In the genomic region with DNA sequence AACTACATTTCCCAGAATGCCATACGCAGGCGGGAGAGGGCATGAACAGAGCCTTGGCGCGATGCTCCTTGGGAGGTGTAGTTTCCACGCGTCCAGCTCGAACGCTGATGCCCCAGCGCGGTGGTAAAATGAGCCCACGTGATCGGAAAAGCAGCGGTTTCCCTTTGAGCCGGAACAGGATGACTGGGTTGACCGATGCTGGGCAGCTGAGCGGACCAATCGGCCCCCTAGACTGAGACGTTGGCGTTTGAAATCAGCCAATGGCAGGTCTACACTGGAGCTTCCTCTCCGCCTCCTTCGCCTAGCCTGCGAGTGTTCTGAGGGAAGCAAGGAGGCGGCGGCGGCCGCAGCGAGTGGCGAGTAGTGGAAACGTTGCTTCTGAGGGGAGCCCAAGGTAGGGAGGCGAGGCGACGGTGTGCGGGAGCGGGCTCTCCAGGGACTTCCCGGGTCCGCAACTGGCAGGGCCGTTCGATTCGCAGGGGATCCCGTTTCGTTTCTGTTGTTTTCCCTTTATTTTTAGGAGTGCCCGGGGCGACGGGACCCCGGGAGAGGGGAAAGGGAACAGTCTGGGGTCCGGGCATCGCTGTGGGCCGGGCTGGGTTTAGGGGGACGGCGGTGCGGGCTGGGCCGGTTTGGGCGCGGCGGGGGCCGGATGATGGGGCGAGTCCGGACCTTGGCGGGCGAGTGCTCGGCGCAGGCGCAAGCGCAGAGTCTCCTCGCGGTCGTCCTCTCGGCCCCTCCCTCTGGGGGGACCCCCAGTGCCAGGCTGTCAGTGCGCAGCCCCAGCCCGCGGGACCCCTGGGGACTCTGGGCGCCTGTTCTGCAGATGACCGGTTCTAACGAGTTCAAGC, we compare ENCODE assay signal across 8 cellular contexts. TPM values are rescaled to one million over a fixed set of nuclear protein-coding genes. Genes with fewer than 3 reads are reported as not detected.
A peak's percentile ranks its signal among the peaks of the same experiment; 100 is the strongest.
DNase-seq lines count a peak whose midpoint lies in the region; ATAC-seq and TF ChIP-seq lines count a peak whose summit lies in the region.

A gene with protein sequence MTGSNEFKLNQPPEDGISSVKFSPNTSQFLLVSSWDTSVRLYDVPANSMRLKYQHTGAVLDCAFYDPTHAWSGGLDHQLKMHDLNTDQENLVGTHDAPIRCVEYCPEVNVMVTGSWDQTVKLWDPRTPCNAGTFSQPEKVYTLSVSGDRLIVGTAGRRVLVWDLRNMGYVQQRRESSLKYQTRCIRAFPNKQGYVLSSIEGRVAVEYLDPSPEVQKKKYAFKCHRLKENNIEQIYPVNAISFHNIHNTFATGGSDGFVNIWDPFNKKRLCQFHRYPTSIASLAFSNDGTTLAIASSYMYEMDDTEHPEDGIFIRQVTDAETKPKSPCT (plus strand): TSS at position 311 of the 851 bp plus-strand sequence. CDS start 516 bp downstream, at position 827.

- peaks cover 31% of the 10 kb centered on the region for H3K27me3 Mint-ChIP-seq in WTC11 (ENCODE audit: low read depth)

- H3K36me3 ChIP-seq in smooth muscle cell (ENCODE audit: low read depth), result peaks cover 8% of the 10 kb centered on the region

- CTCF ChIA-PET in AG04450 (lab: Charles Lee) (interaction anchor here (0.7 to 2.3 kb wide), 7 partner anchors 9 to 1249 kb away, joined by 3 to 6 read pairs (median 3); no protein-coding TSS in a partner anchor), WTC11 (lab: Charles Lee) (interaction anchor here (0.6 to 6.1 kb wide), 20 partner anchors 9 to 419 kb away, joined by 3 to 43 read pairs (median 3); no protein-coding TSS in a partner anchor)

- H3K4me3 ChIP-seq in AG04450 (ENCODE audit: low read depth, low read length) (peak within 1 kb of the TSS; percentile 99), cardiac fibroblast (replicated peaks in 1 of 2; ENCODE audit: low read depth in 2 of 2, low read length in 2 of 2) (peak within 1 kb of the TSS; percentile 96 to 98), smooth muscle cell (peak within 1 kb of the TSS; percentile 97)

- H3F3A ChIP-seq in smooth muscle cell (ENCODE audit: low read depth), result no peaks in the 10 kb centered on the region

- H3K9me3 ChIP-seq in AG04450 (ENCODE audit: control insufficient read depth, insufficient read depth, low read length), result peaks cover 6% of the 10 kb centered on the region; the same call in 1 of the 2 replicates
- no peaks in the 10 kb centered on the region for H3K9me3 ChIP-seq in smooth muscle cell (replicated peaks; ENCODE audit: low read depth)

- ATAC-seq in GM18909 (IDR thresholded peaks at IDR 0.05; ENCODE audit: poor library complexity, unreplicated experiment) (peak; percentile 90), HG03175 (IDR thresholded peaks at IDR 0.05; ENCODE audit: unreplicated experiment) (peak; percentile 95), WTC11 (peak; percentile 88)

- H3K4me2 ChIP-seq in smooth muscle cell, result peak within 1 kb of the TSS; percentile 87

- POLR2A ChIA-PET in AG04450 (lab: Yijun Ruan, JAX), result interaction anchor here (0.6 to 1.4 kb wide), 3 partner anchors 15 to 780 kb away, joined by 4 read pairs; a partner anchor contains a TSS
- POLR2A ChIA-PET in WTC11 (lab: Charles Lee), result interaction anchor here (0.5 to 1.1 kb wide), 7 partner anchors 9 to 1792 kb away, joined by 3 to 10 read pairs (median 4); no protein-coding TSS in a partner anchor

- H3K9ac ChIP-seq in smooth muscle cell (ENCODE audit: low read depth), result peak within 1 kb of the TSS; percentile 85

- peak within 1 kb of the TSS; percentile 99 for H3K27ac Mint-ChIP-seq in WTC11

- peaks cover 45% of the 10 kb centered on the region for H4K20me1 ChIP-seq in smooth muscle cell (ENCODE audit: low read depth)

- peak within 1 kb of the TSS; percentile 84 for H3K27ac ChIP-seq in AG04450 (ENCODE audit: low read depth, low read length)
- peak within 1 kb of the TSS; percentile 64 for H3K27ac ChIP-seq in smooth muscle cell (ENCODE audit: low read depth)

- TF ChIP-seq CTCF in AG04450 (IDR thresholded peaks at IDR 0.05; ENCODE audit: low read depth, low read length) (peak; percentile 19), WTC11 (IDR thresholded peaks at IDR 0.05) (no peak), cardiac fibroblast (IDR thresholded peaks at IDR 0.05; ENCODE audit: low read depth, low read length) (peak; percentile 21), smooth muscle cell (IDR thresholded peaks at IDR 0.05; ENCODE audit: borderline replicate concordance, insufficient read depth, poor library complexity, severe bottlenecking) (no peak)

- peaks cover 43% of the 10 kb centered on the region for H3K36me3 Mint-ChIP-seq in WTC11

- H3K4me1 Mint-ChIP-seq in WTC11, result peaks cover 75% of the 10 kb centered on the region

- peaks cover 32% of the 10 kb centered on the region for H3K4me1 ChIP-seq in smooth muscle cell (ENCODE audit: low read depth)

- H3K27me3 ChIP-seq in AG04450 (ENCODE audit: control insufficient read depth, insufficient read depth, low read length), result peaks cover 33% of the 10 kb centered on the region
- peaks cover 41% of the 10 kb centered on the region for H3K27me3 ChIP-seq in smooth muscle cell (ENCODE audit: low read depth)

- no peaks in the 10 kb centered on the region for H3K9me3 Mint-ChIP-seq in WTC11

- H3K4me3 Mint-ChIP-seq in WTC11, result peak within 1 kb of the TSS; percentile 99

- WGBS in smooth muscle cell (ENCODE audit: low lambda C conversion rate), result under 1% methylated on average over 57 of the region's 74 CpGs

- DNase-seq in AG04450 (ENCODE audit: low read depth, low spot score) (peak; percentile 99), NCI-H226 (peak; percentile 96), WTC11 (ENCODE audit: low spot score) (peak; percentile 97), cardiac fibroblast (ENCODE audit: low read depth in 2 of 2) (peak; percentile 99 to 100), iPS-NIHi7 (ENCODE audit: extremely low spot score) (peak; percentile 97), smooth muscle cell (lab: John Stamatoyannopoulos, UW; ENCODE audit: unreplicated experiment) (peak; percentile 79)

- peak within 1 kb of the TSS; percentile 98 for H2AFZ ChIP-seq in smooth muscle cell (ENCODE audit: low read depth)

- peaks cover 46% of the 10 kb centered on the region for H3K79me2 ChIP-seq in smooth muscle cell (ENCODE audit: low read depth)

TF ChIP-seq in WTC11, 78 proteins besides CTCF, POLR2A, EP300 and RAD21 (continues in another document):
- no peak for TF ChIP-seq ZBTB21 (CRISPR knock-in tag; IDR thresholded peaks at IDR 0.05; ENCODE audit: borderline replicate concordance)
- TF ChIP-seq FOXK1 (CRISPR knock-in tag; IDR thresholded peaks at IDR 0.05), result peak; percentile 69
- TF ChIP-seq NR2C2 (CRISPR knock-in tag; IDR thresholded peaks at IDR 0.05), result peak; percentile 78
- no peak for TF ChIP-seq KAT7 (CRISPR knock-in tag; IDR thresholded peaks at IDR 0.05; ENCODE audit: borderline replicate concordance)
- TF ChIP-seq, protein P1, sequence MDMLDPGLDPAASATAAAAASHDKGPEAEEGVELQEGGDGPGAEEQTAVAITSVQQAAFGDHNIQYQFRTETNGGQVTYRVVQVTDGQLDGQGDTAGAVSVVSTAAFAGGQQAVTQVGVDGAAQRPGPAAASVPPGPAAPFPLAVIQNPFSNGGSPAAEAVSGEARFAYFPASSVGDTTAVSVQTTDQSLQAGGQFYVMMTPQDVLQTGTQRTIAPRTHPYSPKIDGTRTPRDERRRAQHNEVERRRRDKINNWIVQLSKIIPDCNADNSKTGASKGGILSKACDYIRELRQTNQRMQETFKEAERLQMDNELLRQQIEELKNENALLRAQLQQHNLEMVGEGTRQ (CRISPR knock-in tag; IDR thresholded peaks at IDR 0.05), result peak; percentile 98
- TF ChIP-seq, protein P2, sequence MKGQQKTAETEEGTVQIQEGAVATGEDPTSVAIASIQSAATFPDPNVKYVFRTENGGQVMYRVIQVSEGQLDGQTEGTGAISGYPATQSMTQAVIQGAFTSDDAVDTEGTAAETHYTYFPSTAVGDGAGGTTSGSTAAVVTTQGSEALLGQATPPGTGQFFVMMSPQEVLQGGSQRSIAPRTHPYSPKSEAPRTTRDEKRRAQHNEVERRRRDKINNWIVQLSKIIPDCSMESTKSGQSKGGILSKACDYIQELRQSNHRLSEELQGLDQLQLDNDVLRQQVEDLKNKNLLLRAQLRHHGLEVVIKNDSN (CRISPR knock-in tag; IDR thresholded peaks at IDR 0.05), result peak; percentile 98
- 0 out of 2 replicates have a peak, but pooled peaks have one; percentile 17 for TF ChIP-seq NFE2L1 (CRISPR knock-in tag; IDR thresholded peaks at IDR 0.05)
- TF ChIP-seq, protein P3, sequence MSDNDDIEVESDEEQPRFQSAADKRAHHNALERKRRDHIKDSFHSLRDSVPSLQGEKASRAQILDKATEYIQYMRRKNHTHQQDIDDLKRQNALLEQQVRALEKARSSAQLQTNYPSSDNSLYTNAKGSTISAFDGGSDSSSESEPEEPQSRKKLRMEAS (CRISPR knock-in tag; IDR thresholded peaks at IDR 0.05), result peak; percentile 79
- TF ChIP-seq, protein P4, sequence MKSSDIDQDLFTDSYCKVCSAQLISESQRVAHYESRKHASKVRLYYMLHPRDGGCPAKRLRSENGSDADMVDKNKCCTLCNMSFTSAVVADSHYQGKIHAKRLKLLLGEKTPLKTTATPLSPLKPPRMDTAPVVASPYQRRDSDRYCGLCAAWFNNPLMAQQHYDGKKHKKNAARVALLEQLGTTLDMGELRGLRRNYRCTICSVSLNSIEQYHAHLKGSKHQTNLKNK (CRISPR knock-in tag; IDR thresholded peaks at IDR 0.05), result no peak

RNA-seq across cellular contexts. Expression of the gene that starts here (rescaled TPM):
- polyA plus RNA-seq in AG04450 (2011; rRNA removed), result 131 and 135 TPM in 2 replicates
- 158 and 206 TPM in 2 replicates for polyA minus RNA-seq in AG04450 (2011; rRNA and poly(A)+ RNA removed)
- 180 to 192 TPM (median 186 TPM) in 3 replicates for total RNA-seq in WTC11 (2021)
- total RNA-seq in smooth muscle cell, result 78.4 and 95.2 TPM in 2 replicates
- 75.3 and 81.6 TPM in 2 replicates for polyA plus RNA-seq in smooth muscle cell

Comparison
In these comparisons a context has a peak if more than half of its experiments do, and no peak if none do; other contexts are left out.
1. Peak in every context shown above with its lines: DNase-seq, ATAC-seq, H3K4me3 ChIP-seq and H3K27ac ChIP-seq.
2. CTCF ChIP-seq: peak in AG04450 (single experiment) and cardiac fibroblast (single experiment); none in WTC11 (single experiment) and smooth muscle cell (single experiment).